ENCODE assay signal across 13 cellular contexts in the genomic region with DNA sequence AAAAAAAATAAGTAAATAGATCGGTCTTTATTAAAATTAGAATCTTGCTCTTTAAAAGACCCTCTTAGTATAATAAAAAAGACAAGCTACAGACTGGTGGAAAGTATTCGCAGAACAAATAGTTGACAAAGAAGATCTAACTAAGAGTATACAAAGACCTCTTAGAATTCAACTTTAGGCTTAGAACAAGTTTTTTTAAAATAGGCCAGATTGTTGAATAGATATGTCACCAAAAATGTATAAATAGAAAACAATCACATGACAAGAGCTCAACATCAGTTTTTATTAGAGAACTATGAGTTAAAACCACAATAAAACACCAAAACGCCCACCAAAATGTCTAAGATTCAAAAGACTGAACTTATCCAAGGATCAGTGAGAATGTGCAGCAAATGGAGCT.
DNase-seq lines count a peak whose midpoint lies in the region; ATAC-seq and TF ChIP-seq lines count a peak whose summit lies in the region.
"Had no signal": no experiment of that assay in that cellular context is flagged by ENCODE, and none has a peak within 500 bp of the region (broad histone marks: within the 10 kb centered on the region; RNA-seq: fewer than 3 reads in every experiment).

No MANE protein-coding gene starts in this region.

- no peaks in the 10 kb centered on the region for H4K20me1 ChIP-seq in IMR-90 (ENCODE audit: insufficient read depth, low read length)
- H4K20me1 ChIP-seq: BLaER1 treated with 17β-estradiol and CSF1 and Interleukin-3, amounts not matched to agents 10 nM and 100 nM had no signal

- H3K9me3 Mint-ChIP-seq in mesothelial cell of epicardium (peaks cover 6% of the 10 kb centered on the region), nephron progenitor cell (no peaks in the 10 kb centered on the region)

- H3K4me2 ChIP-seq in IMR-90 (ENCODE audit: low read depth, low read length): peak overlapping the region; percentile 40; the same call in 1 of the 2 replicates
- H3K4me2 ChIP-seq: BLaER1 treated with 17β-estradiol and CSF1 and Interleukin-3, amounts not matched to agents 10 nM and 100 nM had no signal

- no CpG with 5 or more reads among the region's 3 CpGs for WGBS in IMR-90 (ENCODE audit: extremely low coverage in 2 of 2, insufficient read length in 1 of 2), 2 experiments

- H3K9me1 ChIP-seq in IMR-90 (ENCODE audit: insufficient read depth, low read length): no peaks in the 10 kb centered on the region

- H3K79me1 ChIP-seq in IMR-90 (ENCODE audit: low read depth in 1 of 2, low read length in 2 of 2): no peaks in the 10 kb centered on the region

- no peak overlapping the region for H4K91ac ChIP-seq in IMR-90 (ENCODE audit: insufficient read depth, low read depth, low read length)

- H2AFZ ChIP-seq in IMR-90 (replicated peaks; ENCODE audit: low read length, poor library complexity): no peak overlapping the region

- peaks cover 2% of the 10 kb centered on the region for H3K4me1 ChIP-seq in IMR-90 (ENCODE audit: control insufficient read depth, insufficient read depth, low read length)

- POLR2A ChIA-PET in IMR-90 (lab: Charles Lee; ENCODE audit: unreplicated experiment): no interaction called here

- no peak overlapping the region for H3K27ac ChIP-seq in IMR-90 (ENCODE audit: insufficient read depth, low read length)
- H3K27ac ChIP-seq: BLaER1 treated with 17β-estradiol and CSF1 and Interleukin-3, amounts not matched to agents 10 nM and 100 nM had no signal

- BruUV-seq in IMR-90 (replicated peaks; lab: Mats Ljungman, UMichigan): no TSS peak

- no peak overlapping the region for H2AK5ac ChIP-seq in IMR-90 (ENCODE audit: low read depth, low read length)

- ATAC-seq in IMR-90 (ENCODE audit: low read depth): peak; percentile 63
- no peak for ATAC-seq in Right ventricle myocardium superior (ENCODE audit: poor library complexity)
- ATAC-seq: GM12878 had no signal

- no peak overlapping the region for H3K18ac ChIP-seq in IMR-90 (ENCODE audit: low read depth, low read length)

- intact Hi-C loops in IMR-90 (cut with micrococcal nuclease) (no loop called here), head of caudate nucleus (cut with DNase I) (no loop called here), Right ventricle myocardium superior (cut with DNase I) (no loop called here)

- H3K23ac ChIP-seq in IMR-90 (ENCODE audit: low read depth, low read length): no peak overlapping the region

- no peak overlapping the region for H2BK120ac ChIP-seq in IMR-90 (ENCODE audit: low read depth, low read length)

- H3K9ac ChIP-seq in IMR-90 (ENCODE audit: low read depth, low read length): no peak overlapping the region
- H3K9ac ChIP-seq: BLaER1 treated with 17β-estradiol and CSF1 and Interleukin-3, amounts not matched to agents 10 nM and 100 nM had no signal

- TF ChIP-seq CTCF in IMR-90 (conservative IDR thresholded peaks at IDR 0.05; ENCODE audit: low read depth, low read length) (no peak), mesothelial cell of epicardium (IDR thresholded peaks at IDR 0.05; ENCODE audit: unreplicated experiment) (no peak), nephron progenitor cell (IDR thresholded peaks at IDR 0.05) (no peak)

- H2BK5ac ChIP-seq in IMR-90 (ENCODE audit: low read depth, low read length, poor library complexity, severe bottlenecking): peak overlapping the region; percentile 75

- H3K9me3 ChIP-seq in IMR-90 (ENCODE audit: control insufficient read depth, insufficient read depth, low read length): no peaks in the 10 kb centered on the region

- no peak for TF ChIP-seq RAD21 in IMR-90 (IDR thresholded peaks at IDR 0.05; ENCODE audit: low read length)

- no peak overlapping the region for H3K4me3 Mint-ChIP-seq in mesothelial cell of epicardium
- H3K4me3 Mint-ChIP-seq in nephron progenitor cell: no peak overlapping the region
- H3K4me3 Mint-ChIP-seq: CD4-positive, CD25-positive, alpha-beta regulatory T cell had no signal

- H3K4ac ChIP-seq in IMR-90 (ENCODE audit: low read depth, low read length): no peak overlapping the region

- H2BK15ac ChIP-seq in IMR-90 (ENCODE audit: low read depth, low read length): no peak overlapping the region

- TF ChIP-seq POLR2A in IMR-90 (IDR thresholded peaks at IDR 0.05; ENCODE audit: low read depth, low read length): no peak

- in situ Hi-C loops in IMR-90 (cut with MboI; ENCODE audit: low sequenced_read_pairs): no loop called here

- H3K27me3 Mint-ChIP-seq in mesothelial cell of epicardium (ENCODE audit: low read depth) (no peaks in the 10 kb centered on the region), nephron progenitor cell (ENCODE audit: low read depth, poor library complexity) (no peaks in the 10 kb centered on the region)
- H3K27me3 Mint-ChIP-seq: CD4-positive, CD25-positive, alpha-beta regulatory T cell had no signal

- H3K27me3 ChIP-seq in IMR-90 (ENCODE audit: control insufficient read depth, insufficient read depth, low read length): no peaks in the 10 kb centered on the region
- H3K27me3 ChIP-seq: BLaER1 treated with 17β-estradiol and CSF1 and Interleukin-3, amounts not matched to agents 10 nM and 100 nM had no signal

- dilution Hi-C loops in IMR-90 (cut with HindIII; ENCODE audit: low sequenced_read_pairs, unreplicated experiment): no loop called here

- no peak overlapping the region for H2AK9ac ChIP-seq in IMR-90 (replicated peaks; ENCODE audit: low read depth, low read length, poor library complexity)

- CTCF ChIA-PET in IMR-90 (lab: Yijun Ruan, JAX): no interaction called here

- H3K27ac Mint-ChIP-seq in mesothelial cell of epicardium (peak overlapping the region; percentile 62), nephron progenitor cell (no peak overlapping the region)
- H3K27ac Mint-ChIP-seq: CD4-positive, CD25-positive, alpha-beta regulatory T cell had no signal

- H3K36me3 ChIP-seq in IMR-90 (ENCODE audit: control insufficient read depth, insufficient read depth, low read length): no peaks in the 10 kb centered on the region
- H3K36me3 ChIP-seq: BLaER1 treated with 17β-estradiol and CSF1 and Interleukin-3, amounts not matched to agents 10 nM and 100 nM had no signal

- DNase-seq in COLO829 (ENCODE audit: low spot score): peak; percentile 51
- DNase-seq in IMR-90: peak; percentile 29
- peak; percentile 33 for DNase-seq in fibroblast of peridontal ligament (ENCODE audit: extremely low read depth)
- no peak for DNase-seq in mesothelial cell of epicardium (ENCODE audit: low spot score in 2 of 2, unreplicated experiment in 2 of 2)
- no peak for DNase-seq in nephron progenitor cell
- no peak for DNase-seq in head of caudate nucleus
- DNase-seq in Right ventricle myocardium superior: no peak
- DNase-seq: 8988T; Calu3; CD4-positive, CD25-positive, alpha-beta regulatory T cell; DMS 273 treated with DMSO at 0.1 percent for 48 hours had no signal

- no peak overlapping the region for H4K8ac ChIP-seq in IMR-90 (ENCODE audit: low read depth in 2 of 2, low read length in 2 of 2)

- H2BK20ac ChIP-seq in IMR-90 (ENCODE audit: low read depth, low read length): peak overlapping the region; percentile 22; the same call in 1 of the 2 replicates

- H3K4me1 Mint-ChIP-seq in mesothelial cell of epicardium (peaks cover 31% of the 10 kb centered on the region), nephron progenitor cell (no peaks in the 10 kb centered on the region)
- H3K4me1 Mint-ChIP-seq: CD4-positive, CD25-positive, alpha-beta regulatory T cell had no signal

- no peak overlapping the region for H4K5ac ChIP-seq in IMR-90 (ENCODE audit: low read depth, low read length)

- H3K14ac ChIP-seq in IMR-90 (replicated peaks; ENCODE audit: low read depth, low read length): no peak overlapping the region; the same call in 1 of the 2 replicates

- H3K56ac ChIP-seq in IMR-90 (ENCODE audit: extremely low read depth, insufficient read depth, low read length): no peak overlapping the region; the same call in 1 of the 2 replicates

- H3K4me3 ChIP-seq in IMR-90 (ENCODE audit: insufficient read depth, low read depth, low read length): no peak overlapping the region
- H3K4me3 ChIP-seq: BLaER1 treated with 17β-estradiol and CSF1 and Interleukin-3, amounts not matched to agents 10 nM and 100 nM; GM12878 had no signal

- H3K36me3 Mint-ChIP-seq in mesothelial cell of epicardium (no peaks in the 10 kb centered on the region), nephron progenitor cell (ENCODE audit: low read depth) (no peaks in the 10 kb centered on the region)
- H3K36me3 Mint-ChIP-seq: CD4-positive, CD25-positive, alpha-beta regulatory T cell had no signal

TF ChIP-seq in IMR-90, 13 proteins besides CTCF, POLR2A, EP300 and RAD21:
- TF ChIP-seq, protein P1, sequence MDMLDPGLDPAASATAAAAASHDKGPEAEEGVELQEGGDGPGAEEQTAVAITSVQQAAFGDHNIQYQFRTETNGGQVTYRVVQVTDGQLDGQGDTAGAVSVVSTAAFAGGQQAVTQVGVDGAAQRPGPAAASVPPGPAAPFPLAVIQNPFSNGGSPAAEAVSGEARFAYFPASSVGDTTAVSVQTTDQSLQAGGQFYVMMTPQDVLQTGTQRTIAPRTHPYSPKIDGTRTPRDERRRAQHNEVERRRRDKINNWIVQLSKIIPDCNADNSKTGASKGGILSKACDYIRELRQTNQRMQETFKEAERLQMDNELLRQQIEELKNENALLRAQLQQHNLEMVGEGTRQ (IDR thresholded peaks at IDR 0.05; ENCODE audit: low read depth, low read length): no peak
- TF ChIP-seq MAZ (IDR thresholded peaks at IDR 0.05; ENCODE audit: borderline replicate concordance, low read depth, low read length) (no peak), SMC3 (IDR thresholded peaks at IDR 0.05; ENCODE audit: low read depth, low read length) (no peak), RCOR1 (IDR thresholded peaks at IDR 0.05; ENCODE audit: insufficient replicate concordance, low read length) (no peak), MXI1 (IDR thresholded peaks at IDR 0.05; ENCODE audit: borderline replicate concordance, low read depth, low read length) (no peak), BHLHE40 (IDR thresholded peaks at IDR 0.05; ENCODE audit: low read depth, low read length) (no peak), RFX5 (IDR thresholded peaks at IDR 0.05; ENCODE audit: low read depth, low read length) (no peak), CHD1 (IDR thresholded peaks at IDR 0.05; ENCODE audit: low read depth, low read length) (no peak), NFE2L2 (IDR thresholded peaks at IDR 0.05; ENCODE audit: low read depth, low read length) (no peak)
- TF ChIP-seq, protein P2, sequence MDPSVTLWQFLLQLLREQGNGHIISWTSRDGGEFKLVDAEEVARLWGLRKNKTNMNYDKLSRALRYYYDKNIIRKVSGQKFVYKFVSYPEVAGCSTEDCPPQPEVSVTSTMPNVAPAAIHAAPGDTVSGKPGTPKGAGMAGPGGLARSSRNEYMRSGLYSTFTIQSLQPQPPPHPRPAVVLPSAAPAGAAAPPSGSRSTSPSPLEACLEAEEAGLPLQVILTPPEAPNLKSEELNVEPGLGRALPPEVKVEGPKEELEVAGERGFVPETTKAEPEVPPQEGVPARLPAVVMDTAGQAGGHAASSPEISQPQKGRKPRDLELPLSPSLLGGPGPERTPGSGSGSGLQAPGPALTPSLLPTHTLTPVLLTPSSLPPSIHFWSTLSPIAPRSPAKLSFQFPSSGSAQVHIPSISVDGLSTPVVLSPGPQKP (IDR thresholded peaks at IDR 0.05; ENCODE audit: borderline replicate concordance, low read depth, low read length): no peak

Comparison
In these comparisons a context has a peak if more than half of its experiments do, and no peak if none do; other contexts are left out.
1. DNase-seq: peak in COLO829 (single experiment), IMR-90 (single experiment) and fibroblast of peridontal ligament (single experiment); none in mesothelial cell of epicardium (0 of 2), nephron progenitor cell (single experiment), head of caudate nucleus (0 of 42) and Right ventricle myocardium superior (single experiment).